ENCODE assay signal across 1 cellular context in the genomic region with DNA sequence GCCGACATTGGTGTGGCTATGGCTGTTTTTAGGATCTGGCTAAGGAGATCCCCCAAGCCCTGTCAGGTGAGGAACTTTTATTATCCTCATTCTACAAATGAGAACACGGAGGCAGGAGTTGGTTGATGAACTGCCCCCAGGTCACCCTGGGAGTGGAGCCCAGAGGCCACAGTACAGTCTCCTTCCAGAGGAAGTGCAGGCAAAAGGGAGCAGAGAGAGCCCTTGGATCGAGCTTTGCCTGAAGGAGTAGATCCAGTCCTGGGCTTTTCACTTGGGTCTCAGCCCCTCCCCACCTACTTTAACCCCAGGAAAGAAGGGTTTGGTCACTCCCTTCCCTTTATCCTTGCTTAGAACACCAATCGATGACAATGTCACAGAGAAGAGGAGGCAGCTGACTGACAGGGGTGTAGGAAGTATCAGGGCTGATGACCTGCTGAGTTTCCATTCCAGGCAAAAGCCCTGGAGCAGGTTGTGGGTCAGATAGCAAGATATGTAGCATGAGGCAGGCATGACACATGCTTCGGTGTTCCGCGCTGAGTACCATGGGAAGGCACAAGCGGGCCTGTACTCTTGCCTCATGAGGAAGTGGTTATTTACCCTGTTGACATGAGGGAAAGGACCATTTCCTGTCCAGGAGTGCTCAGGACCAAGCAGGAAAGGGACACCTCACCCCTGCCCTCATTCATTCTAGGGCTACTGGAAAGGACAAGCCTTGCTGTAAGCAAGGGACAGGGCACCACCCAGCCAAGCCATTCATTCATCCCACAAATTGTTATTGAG.
TF ChIP-seq lines count a peak whose summit lies in the region.

No MANE protein-coding gene starts in this region.

TF ChIP-seq in IMR-90, 13 proteins besides CTCF, POLR2A, EP300 and RAD21 (continued from another document):
- TF ChIP-seq BHLHE40 (IDR thresholded peaks at IDR 0.05; ENCODE audit: low read depth, low read length), result no peak
- no peak for TF ChIP-seq CEBPB (IDR thresholded peaks at IDR 0.05; ENCODE audit: low read depth, low read length)
- no peak for TF ChIP-seq MAFK (IDR thresholded peaks at IDR 0.05; ENCODE audit: low read depth, low read length)
- no peak for TF ChIP-seq RCOR1 (IDR thresholded peaks at IDR 0.05; ENCODE audit: insufficient replicate concordance, low read length)
- TF ChIP-seq, protein P1, sequence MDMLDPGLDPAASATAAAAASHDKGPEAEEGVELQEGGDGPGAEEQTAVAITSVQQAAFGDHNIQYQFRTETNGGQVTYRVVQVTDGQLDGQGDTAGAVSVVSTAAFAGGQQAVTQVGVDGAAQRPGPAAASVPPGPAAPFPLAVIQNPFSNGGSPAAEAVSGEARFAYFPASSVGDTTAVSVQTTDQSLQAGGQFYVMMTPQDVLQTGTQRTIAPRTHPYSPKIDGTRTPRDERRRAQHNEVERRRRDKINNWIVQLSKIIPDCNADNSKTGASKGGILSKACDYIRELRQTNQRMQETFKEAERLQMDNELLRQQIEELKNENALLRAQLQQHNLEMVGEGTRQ (IDR thresholded peaks at IDR 0.05; ENCODE audit: low read depth, low read length), result no peak
